ENCODE assay signal across 8 cellular contexts in genomic region chr19:23557381-23557780, GRCh38.
"Had no signal": no experiment of that assay in that cellular context is flagged by ENCODE, and none has a peak within 500 bp of the region (broad histone marks: within the 10 kb centered on the region; RNA-seq: fewer than 3 reads in every experiment).

No MANE protein-coding gene starts in this region.

- H3K4me3 Mint-ChIP-seq: IgD-negative memory B cell had no signal

- H3K9ac ChIP-seq: KMS-11 had no signal

- DNase-seq: IMR-90, KBM-7, KG1 had no signal

- H3K4me2 ChIP-seq: KMS-11 had no signal

- H3K27ac ChIP-seq: HL-60, KMS-11 had no signal

- H3K4me1 Mint-ChIP-seq: IgD-negative memory B cell had no signal

- H3K36me3 Mint-ChIP-seq: IgD-negative memory B cell had no signal

- H3K4me3 ChIP-seq: K562 had no signal

- H3K27ac Mint-ChIP-seq: IgD-negative memory B cell had no signal

- ATAC-seq: HepG2, K562 had no signal
